In the genomic region with DNA sequence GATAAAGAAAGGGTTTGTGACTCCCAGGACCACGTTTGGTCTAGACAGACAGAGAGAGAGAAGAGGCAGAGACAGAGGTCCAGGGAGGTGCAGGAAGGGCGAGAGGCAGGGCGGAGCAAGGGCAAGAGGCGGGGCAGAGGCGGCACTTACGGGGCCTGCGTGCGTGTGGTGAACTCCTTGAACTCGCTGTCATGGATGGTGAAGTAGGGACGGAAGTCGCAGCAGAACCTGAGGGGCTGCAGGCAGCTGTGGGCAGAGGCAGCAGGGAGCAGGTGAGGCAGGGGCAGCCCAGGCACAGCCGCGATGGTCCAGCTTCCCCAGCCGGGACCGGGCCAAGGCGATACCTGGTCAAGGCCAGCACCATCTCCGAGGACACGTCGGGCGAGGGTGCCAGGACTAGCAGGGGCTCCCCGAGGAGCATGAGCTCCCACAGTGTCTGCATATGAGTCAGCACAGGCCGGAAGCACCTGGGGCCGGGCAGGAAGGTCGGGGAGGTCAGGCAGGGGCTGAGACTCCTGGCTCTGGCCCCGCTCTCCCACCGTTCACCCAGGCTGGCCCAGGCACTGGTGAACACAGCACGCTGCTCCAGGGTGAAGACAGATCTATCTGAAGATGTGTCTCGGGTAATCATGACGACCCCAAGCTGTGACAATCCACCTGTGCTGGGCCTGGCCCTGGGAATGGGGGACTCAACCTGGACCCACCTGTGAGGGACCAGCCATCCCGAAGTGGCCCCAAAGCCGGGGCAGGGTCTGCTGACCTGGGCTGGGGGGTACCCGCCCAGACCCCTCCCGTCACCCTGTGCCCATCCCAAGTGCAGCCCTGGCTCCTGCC, we compare ENCODE assay signal across 1 cellular context.
TF ChIP-seq lines count a peak whose summit lies in the region.

No MANE protein-coding gene starts in this region.

TF ChIP-seq in HepG2, 621 proteins besides CTCF, POLR2A, EP300 and RAD21 (continued from another document and continues in another):
- no peak for TF ChIP-seq BRF2 (CRISPR knock-in tag; IDR thresholded peaks at IDR 0.05)
- TF ChIP-seq ZFP90 (CRISPR knock-in tag; IDR thresholded peaks at IDR 0.05; ENCODE audit: borderline replicate concordance), result no peak
- TF ChIP-seq EEA1 (CRISPR knock-in tag; IDR thresholded peaks at IDR 0.05; ENCODE audit: borderline replicate concordance), result no peak
- no peak for TF ChIP-seq HNRNPUL1 (IDR thresholded peaks at IDR 0.05; ENCODE audit: low read depth, low read length)
- TF ChIP-seq ZFP62 (CRISPR knock-in tag; IDR thresholded peaks at IDR 0.05), result no peak
- TF ChIP-seq ZNF329 (CRISPR knock-in tag; IDR thresholded peaks at IDR 0.05; ENCODE audit: low read depth), result no peak
- TF ChIP-seq SSRP1 (CRISPR knock-in tag; IDR thresholded peaks at IDR 0.05), result no peak
- TF ChIP-seq ZNF768 (CRISPR knock-in tag; IDR thresholded peaks at IDR 0.05), result no peak
- TF ChIP-seq, protein P1, sequence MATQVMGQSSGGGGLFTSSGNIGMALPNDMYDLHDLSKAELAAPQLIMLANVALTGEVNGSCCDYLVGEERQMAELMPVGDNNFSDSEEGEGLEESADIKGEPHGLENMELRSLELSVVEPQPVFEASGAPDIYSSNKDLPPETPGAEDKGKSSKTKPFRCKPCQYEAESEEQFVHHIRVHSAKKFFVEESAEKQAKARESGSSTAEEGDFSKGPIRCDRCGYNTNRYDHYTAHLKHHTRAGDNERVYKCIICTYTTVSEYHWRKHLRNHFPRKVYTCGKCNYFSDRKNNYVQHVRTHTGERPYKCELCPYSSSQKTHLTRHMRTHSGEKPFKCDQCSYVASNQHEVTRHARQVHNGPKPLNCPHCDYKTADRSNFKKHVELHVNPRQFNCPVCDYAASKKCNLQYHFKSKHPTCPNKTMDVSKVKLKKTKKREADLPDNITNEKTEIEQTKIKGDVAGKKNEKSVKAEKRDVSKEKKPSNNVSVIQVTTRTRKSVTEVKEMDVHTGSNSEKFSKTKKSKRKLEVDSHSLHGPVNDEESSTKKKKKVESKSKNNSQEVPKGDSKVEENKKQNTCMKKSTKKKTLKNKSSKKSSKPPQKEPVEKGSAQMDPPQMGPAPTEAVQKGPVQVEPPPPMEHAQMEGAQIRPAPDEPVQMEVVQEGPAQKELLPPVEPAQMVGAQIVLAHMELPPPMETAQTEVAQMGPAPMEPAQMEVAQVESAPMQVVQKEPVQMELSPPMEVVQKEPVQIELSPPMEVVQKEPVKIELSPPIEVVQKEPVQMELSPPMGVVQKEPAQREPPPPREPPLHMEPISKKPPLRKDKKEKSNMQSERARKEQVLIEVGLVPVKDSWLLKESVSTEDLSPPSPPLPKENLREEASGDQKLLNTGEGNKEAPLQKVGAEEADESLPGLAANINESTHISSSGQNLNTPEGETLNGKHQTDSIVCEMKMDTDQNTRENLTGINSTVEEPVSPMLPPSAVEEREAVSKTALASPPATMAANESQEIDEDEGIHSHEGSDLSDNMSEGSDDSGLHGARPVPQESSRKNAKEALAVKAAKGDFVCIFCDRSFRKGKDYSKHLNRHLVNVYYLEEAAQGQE (IDR thresholded peaks at IDR 0.05; ENCODE audit: borderline replicate concordance in 1 of 2, low read depth in 1 of 2, low read length in 2 of 2), result no peak
- no peak for TF ChIP-seq ZNF557 (CRISPR knock-in tag; IDR thresholded peaks at IDR 0.05)
- TF ChIP-seq ZNF510 (CRISPR knock-in tag; IDR thresholded peaks at IDR 0.05; ENCODE audit: low read depth), result no peak
- no peak for TF ChIP-seq NFKBIZ (CRISPR knock-in tag; IDR thresholded peaks at IDR 0.05)
- TF ChIP-seq ZNF776 (CRISPR knock-in tag; IDR thresholded peaks at IDR 0.05), result 0 out of 2 replicates have a peak, but pooled peaks have one; percentile 60
- TF ChIP-seq ZXDC (CRISPR knock-in tag; IDR thresholded peaks at IDR 0.05), result no peak
- TF ChIP-seq TEF (CRISPR knock-in tag; IDR thresholded peaks at IDR 0.05), result no peak
- TF ChIP-seq, protein P2, sequence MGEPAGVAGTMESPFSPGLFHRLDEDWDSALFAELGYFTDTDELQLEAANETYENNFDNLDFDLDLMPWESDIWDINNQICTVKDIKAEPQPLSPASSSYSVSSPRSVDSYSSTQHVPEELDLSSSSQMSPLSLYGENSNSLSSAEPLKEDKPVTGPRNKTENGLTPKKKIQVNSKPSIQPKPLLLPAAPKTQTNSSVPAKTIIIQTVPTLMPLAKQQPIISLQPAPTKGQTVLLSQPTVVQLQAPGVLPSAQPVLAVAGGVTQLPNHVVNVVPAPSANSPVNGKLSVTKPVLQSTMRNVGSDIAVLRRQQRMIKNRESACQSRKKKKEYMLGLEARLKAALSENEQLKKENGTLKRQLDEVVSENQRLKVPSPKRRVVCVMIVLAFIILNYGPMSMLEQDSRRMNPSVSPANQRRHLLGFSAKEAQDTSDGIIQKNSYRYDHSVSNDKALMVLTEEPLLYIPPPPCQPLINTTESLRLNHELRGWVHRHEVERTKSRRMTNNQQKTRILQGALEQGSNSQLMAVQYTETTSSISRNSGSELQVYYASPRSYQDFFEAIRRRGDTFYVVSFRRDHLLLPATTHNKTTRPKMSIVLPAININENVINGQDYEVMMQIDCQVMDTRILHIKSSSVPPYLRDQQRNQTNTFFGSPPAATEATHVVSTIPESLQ (CRISPR knock-in tag; conservative IDR thresholded peaks at IDR 0.05), result no peak
- no peak for TF ChIP-seq MTF2 (CRISPR knock-in tag; IDR thresholded peaks at IDR 0.05; ENCODE audit: borderline replicate concordance)
- no peak for TF ChIP-seq ZNF781 (CRISPR knock-in tag; IDR thresholded peaks at IDR 0.05; ENCODE audit: borderline replicate concordance, not compliant biosample characterization)
- TF ChIP-seq HCFC1 (IDR thresholded peaks at IDR 0.05; ENCODE audit: low read depth, low read length), result no peak
- TF ChIP-seq TFDP2 (CRISPR knock-in tag; IDR thresholded peaks at IDR 0.05), result no peak
- no peak for TF ChIP-seq ZFP1 (CRISPR knock-in tag; IDR thresholded peaks at IDR 0.05)
- peak; percentile 40; the same call in 1 of the 2 replicates for TF ChIP-seq SALL1 (CRISPR knock-in tag; IDR thresholded peaks at IDR 0.05)
- no peak for TF ChIP-seq TAF15 (IDR thresholded peaks at IDR 0.05; ENCODE audit: low read depth, low read length, poor library complexity, severe bottlenecking)
- TF ChIP-seq ZNF275 (CRISPR knock-in tag; IDR thresholded peaks at IDR 0.05; ENCODE audit: borderline replicate concordance), result no peak
- no peak for TF ChIP-seq RFXAP (CRISPR knock-in tag; IDR thresholded peaks at IDR 0.05; ENCODE audit: borderline replicate concordance)
- TF ChIP-seq, protein P3, sequence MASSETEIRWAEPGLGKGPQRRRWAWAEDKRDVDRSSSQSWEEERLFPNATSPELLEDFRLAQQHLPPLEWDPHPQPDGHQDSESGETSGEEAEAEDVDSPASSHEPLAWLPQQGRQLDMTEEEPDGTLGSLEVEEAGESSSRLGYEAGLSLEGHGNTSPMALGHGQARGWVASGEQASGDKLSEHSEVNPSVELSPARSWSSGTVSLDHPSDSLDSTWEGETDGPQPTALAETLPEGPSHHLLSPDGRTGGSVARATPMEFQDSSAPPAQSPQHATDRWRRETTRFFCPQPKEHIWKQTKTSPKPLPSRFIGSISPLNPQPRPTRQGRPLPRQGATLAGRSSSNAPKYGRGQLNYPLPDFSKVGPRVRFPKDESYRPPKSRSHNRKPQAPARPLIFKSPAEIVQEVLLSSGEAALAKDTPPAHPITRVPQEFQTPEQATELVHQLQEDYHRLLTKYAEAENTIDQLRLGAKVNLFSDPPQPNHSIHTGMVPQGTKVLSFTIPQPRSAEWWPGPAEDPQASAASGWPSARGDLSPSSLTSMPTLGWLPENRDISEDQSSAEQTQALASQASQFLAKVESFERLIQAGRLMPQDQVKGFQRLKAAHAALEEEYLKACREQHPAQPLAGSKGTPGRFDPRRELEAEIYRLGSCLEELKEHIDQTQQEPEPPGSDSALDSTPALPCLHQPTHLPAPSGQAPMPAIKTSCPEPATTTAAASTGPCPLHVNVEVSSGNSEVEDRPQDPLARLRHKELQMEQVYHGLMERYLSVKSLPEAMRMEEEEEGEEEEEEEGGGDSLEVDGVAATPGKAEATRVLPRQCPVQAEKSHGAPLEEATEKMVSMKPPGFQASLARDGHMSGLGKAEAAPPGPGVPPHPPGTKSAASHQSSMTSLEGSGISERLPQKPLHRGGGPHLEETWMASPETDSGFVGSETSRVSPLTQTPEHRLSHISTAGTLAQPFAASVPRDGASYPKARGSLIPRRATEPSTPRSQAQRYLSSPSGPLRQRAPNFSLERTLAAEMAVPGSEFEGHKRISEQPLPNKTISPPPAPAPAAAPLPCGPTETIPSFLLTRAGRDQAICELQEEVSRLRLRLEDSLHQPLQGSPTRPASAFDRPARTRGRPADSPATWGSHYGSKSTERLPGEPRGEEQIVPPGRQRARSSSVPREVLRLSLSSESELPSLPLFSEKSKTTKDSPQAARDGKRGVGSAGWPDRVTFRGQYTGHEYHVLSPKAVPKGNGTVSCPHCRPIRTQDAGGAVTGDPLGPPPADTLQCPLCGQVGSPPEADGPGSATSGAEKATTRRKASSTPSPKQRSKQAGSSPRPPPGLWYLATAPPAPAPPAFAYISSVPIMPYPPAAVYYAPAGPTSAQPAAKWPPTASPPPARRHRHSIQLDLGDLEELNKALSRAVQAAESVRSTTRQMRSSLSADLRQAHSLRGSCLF (CRISPR knock-in tag; IDR thresholded peaks at IDR 0.05; ENCODE audit: borderline replicate concordance), result no peak
- TF ChIP-seq, protein P4, sequence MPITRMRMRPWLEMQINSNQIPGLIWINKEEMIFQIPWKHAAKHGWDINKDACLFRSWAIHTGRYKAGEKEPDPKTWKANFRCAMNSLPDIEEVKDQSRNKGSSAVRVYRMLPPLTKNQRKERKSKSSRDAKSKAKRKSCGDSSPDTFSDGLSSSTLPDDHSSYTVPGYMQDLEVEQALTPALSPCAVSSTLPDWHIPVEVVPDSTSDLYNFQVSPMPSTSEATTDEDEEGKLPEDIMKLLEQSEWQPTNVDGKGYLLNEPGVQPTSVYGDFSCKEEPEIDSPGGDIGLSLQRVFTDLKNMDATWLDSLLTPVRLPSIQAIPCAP (CRISPR knock-in tag; IDR thresholded peaks at IDR 0.05; ENCODE audit: low read depth), result no peak
- TF ChIP-seq ZNF431 (CRISPR knock-in tag; IDR thresholded peaks at IDR 0.05; ENCODE audit: borderline replicate concordance, low read depth), result no peak
- no peak for TF ChIP-seq HNF4G (IDR thresholded peaks at IDR 0.05; ENCODE audit: borderline replicate concordance, low read depth, low read length)
- no peak for TF ChIP-seq HNF4G (CRISPR knock-in tag; IDR thresholded peaks at IDR 0.05; ENCODE audit: borderline replicate concordance, low read depth)
- TF ChIP-seq ZNF282 (IDR thresholded peaks at IDR 0.05; ENCODE audit: partially characterized antibody), result no peak
- no peak for TF ChIP-seq PAF1 (CRISPR knock-in tag; IDR thresholded peaks at IDR 0.05)
- no peak for TF ChIP-seq TOE1 (CRISPR knock-in tag; IDR thresholded peaks at IDR 0.05)
- no peak for TF ChIP-seq TCF12 (IDR thresholded peaks at IDR 0.05)
- TF ChIP-seq TCF12 (CRISPR knock-in tag; IDR thresholded peaks at IDR 0.05), result 0 out of 2 replicates have a peak, but pooled peaks have one; percentile 49
- TF ChIP-seq ZNF709 (CRISPR knock-in tag; IDR thresholded peaks at IDR 0.05), result no peak; the same call in 1 of the 2 replicates
- TF ChIP-seq ZBTB7A (CRISPR knock-in tag; IDR thresholded peaks at IDR 0.05), result peak; percentile 58; the same call in 1 of the 2 replicates
- TF ChIP-seq TBL1XR1 (IDR thresholded peaks at IDR 0.05; ENCODE audit: borderline replicate concordance, low read length, partially characterized antibody), result no peak
- TF ChIP-seq FIP1L1 (IDR thresholded peaks at IDR 0.05; ENCODE audit: borderline replicate concordance, insufficient read depth, low read depth, low read length), result no peak
- TF ChIP-seq MEIS1 (CRISPR knock-in tag; IDR thresholded peaks at IDR 0.05; ENCODE audit: borderline replicate concordance), result no peak
